Comparison of ENCODE assay signal across 8 cellular contexts in genomic region chr13:40983269-40983668, GRCh38. TPM values are rescaled to one million over a fixed set of nuclear protein-coding genes. Genes with fewer than 3 reads are reported as not detected.
DNase-seq lines count a peak whose midpoint lies in the region; ATAC-seq and TF ChIP-seq lines count a peak whose summit lies in the region.

No MANE protein-coding gene starts in this region.

- H3K9me3 Mint-ChIP-seq in CD8-positive, alpha-beta T cell, result no peaks in the 10 kb centered on the region

- TF ChIP-seq CTCF in CD8-positive, alpha-beta T cell (IDR thresholded peaks at IDR 0.05), result no peak
- TF ChIP-seq CTCF in SU-DHL-6 (IDR thresholded peaks at IDR 0.05; ENCODE audit: insufficient read depth, low read length, poor library complexity, severe bottlenecking) (no peak), parathyroid adenoma (IDR thresholded peaks at IDR 0.05) (no peak), GM10266 (IDR thresholded peaks at IDR 0.05; ENCODE audit: control insufficient read depth, insufficient read depth, low read depth, missing control alignments) (no peak)

- H3K4me1 ChIP-seq in CD8-positive, alpha-beta T cell (ENCODE audit: insufficient read depth, low read length), result peaks cover 45% of the 10 kb centered on the region
- H3K4me1 ChIP-seq in esophagus (ENCODE audit: control insufficient read depth in 2 of 2, insufficient read depth in 2 of 2, low read length in 1 of 2) (no peaks in the 10 kb centered on the region), parathyroid adenoma (peaks cover 8% of the 10 kb centered on the region)

- peaks cover 28% of the 10 kb centered on the region for H3K36me3 Mint-ChIP-seq in CD8-positive, alpha-beta T cell

- peak overlapping the region; percentile 95 for H3K4me3 Mint-ChIP-seq in CD8-positive, alpha-beta T cell

- H3F3A ChIP-seq in SU-DHL-6 (ENCODE audit: insufficient read depth), result peaks cover 73% of the 10 kb centered on the region

- ATAC-seq in CD8-positive, alpha-beta T cell, result no peak

- H3K79me2 ChIP-seq in SU-DHL-6 (ENCODE audit: insufficient read depth, low read length) (peaks cover 100% of the 10 kb centered on the region), parathyroid adenoma (no peaks in the 10 kb centered on the region)

- H4K20me1 ChIP-seq in SU-DHL-6 (ENCODE audit: low read depth, low read length), result peaks cover 34% of the 10 kb centered on the region

- no peaks in the 10 kb centered on the region for H3K9me2 ChIP-seq in SU-DHL-6 (replicated peaks; ENCODE audit: insufficient read depth, low read length)

- H3K27me3 ChIP-seq in CD8-positive, alpha-beta T cell (ENCODE audit: insufficient read depth, low read length), result no peaks in the 10 kb centered on the region
- H3K27me3 ChIP-seq in SU-DHL-6 (ENCODE audit: low read length) (no peaks in the 10 kb centered on the region), esophagus (ENCODE audit: control insufficient read depth in 1 of 2, insufficient read depth in 2 of 2, low read length in 2 of 2) (no peaks in the 10 kb centered on the region), parathyroid adenoma (ENCODE audit: control insufficient read depth, insufficient read depth, low read length) (no peaks in the 10 kb centered on the region)

- H3K27ac Mint-ChIP-seq in CD8-positive, alpha-beta T cell, result peak overlapping the region; percentile 92

- H2AFZ ChIP-seq in SU-DHL-6 (ENCODE audit: low read depth, low read length, severe bottlenecking) (no peak overlapping the region), parathyroid adenoma (no peak overlapping the region)

- H3K27me3 Mint-ChIP-seq in CD8-positive, alpha-beta T cell (ENCODE audit: low read depth), result no peaks in the 10 kb centered on the region

- WGBS in esophagus, 2 donors, result 19 to 23% methylated on average over 2 of the region's 2 CpGs

- H3K4me1 Mint-ChIP-seq in CD8-positive, alpha-beta T cell (ENCODE audit: low read depth), result peaks cover 61% of the 10 kb centered on the region

- DNase-seq in CD8-positive, alpha-beta T cell, result no peak
- no peak for DNase-seq in GM10266 (ENCODE audit: extremely low spot score)
- DNase-seq in posterior cingulate gyrus, result no peak
- DNase-seq in DMS114 treated with DMSO at 0.1 percent for 48 hours (lab: John Stamatoyannopoulos, UW; ENCODE audit: unreplicated experiment), result no peak
- DNase-seq in mucosa of gallbladder (ENCODE audit: low spot score), result no peak

- intact Hi-C loops in CD8-positive, alpha-beta T cell (cut with DNase I, micrococcal nuclease), result loop anchor here (1.0 to 10.0 kb wide), 7 partner anchors 9 to 1292 kb away; partner anchors contain the start of genes NAA16 (in 2 of the 2), AKAP11 (in 1 of the 2), DGKH (in 1 of the 2) and MRPS31 (in 1 of the 2)
- intact Hi-C loops in posterior cingulate gyrus (cut with DNase I), result no loop called here

- H3K9ac ChIP-seq in SU-DHL-6 (ENCODE audit: low read length) (peak overlapping the region; percentile 62), parathyroid adenoma (no peak overlapping the region)

- peak overlapping the region; percentile 36 for H3K4me3 ChIP-seq in CD8-positive, alpha-beta T cell (ENCODE audit: low read depth, low read length)
- H3K4me3 ChIP-seq in SU-DHL-6 (ENCODE audit: insufficient read depth, low read length, poor library complexity, severe bottlenecking) (peak overlapping the region; percentile 75), esophagus (ENCODE audit: low read depth in 1 of 2, low read length in 2 of 2) (no peak overlapping the region), parathyroid adenoma (ENCODE audit: low read depth, low read length) (peak overlapping the region; percentile 20)

- no peaks in the 10 kb centered on the region for H3K36me3 ChIP-seq in CD8-positive, alpha-beta T cell (ENCODE audit: insufficient read depth, low read length)
- peaks cover 38% of the 10 kb centered on the region for H3K36me3 ChIP-seq in SU-DHL-6 (ENCODE audit: low read length)
- no peaks in the 10 kb centered on the region for H3K36me3 ChIP-seq in esophagus (ENCODE audit: control insufficient read depth in 2 of 2, insufficient read depth in 2 of 2, low read length in 1 of 2)
- H3K36me3 ChIP-seq in parathyroid adenoma (ENCODE audit: control insufficient read depth, insufficient read depth, low read length), result no peaks in the 10 kb centered on the region

- H3K4me2 ChIP-seq in SU-DHL-6 (ENCODE audit: low read depth, low read length, poor library complexity, severe bottlenecking) (peak overlapping the region; percentile 99), parathyroid adenoma (ENCODE audit: low read length) (peak overlapping the region; percentile 57)

- CTCF ChIA-PET in CD8-positive, alpha-beta T cell (lab: Charles Lee), result no interaction called here

- H3K9me3 ChIP-seq in CD8-positive, alpha-beta T cell (ENCODE audit: low read length), result no peaks in the 10 kb centered on the region
- no peaks in the 10 kb centered on the region for H3K9me3 ChIP-seq in SU-DHL-6 (ENCODE audit: insufficient read depth, low read length)
- no peaks in the 10 kb centered on the region for H3K9me3 ChIP-seq in esophagus (ENCODE audit: control insufficient read depth in 2 of 2, insufficient read depth in 1 of 2, low read depth in 1 of 2, low read length in 1 of 2)
- H3K9me3 ChIP-seq in parathyroid adenoma (ENCODE audit: control insufficient read depth, low read length), result no peaks in the 10 kb centered on the region

- H3K27ac ChIP-seq in CD8-positive, alpha-beta T cell (ENCODE audit: low read depth, low read length), result peak overlapping the region; percentile 76
- H3K27ac ChIP-seq in SU-DHL-6 (ENCODE audit: low read depth, low read length) (peak overlapping the region; percentile 94), esophagus (ENCODE audit: low read depth in 2 of 2, low read length in 1 of 2) (peak overlapping the region; percentile 4 to 62), parathyroid adenoma (peak overlapping the region; percentile 80)

- POLR2A ChIA-PET in CD8-positive, alpha-beta T cell (lab: Charles Lee), result interaction anchor here (0.5 kb wide), 1 partner anchor 29 kb away, joined by 3 read pairs; no protein-coding TSS in a partner anchor

RNA-seq across cellular contexts. Expression of gene ELF1, which starts 35.8 kb away (rescaled TPM):
- 100 to 1,000 TPM; 308 to 313 TPM for total RNA-seq in CD8-positive, alpha-beta T cell
- 10 to 100 TPM; 12.1 to 34.0 TPM for polyA plus RNA-seq in esophagus
- 121 TPM for total RNA-seq in mucosa of gallbladder

Comparison
In these comparisons a context has a peak if more than half of its experiments do, and no peak if none do; other contexts are left out.
1. H3K27ac ChIP-seq: peak in every context shown above with its lines; median percentile 94 in SU-DHL-6; 80 in parathyroid adenoma; 76 in CD8-positive, alpha-beta T cell; 33 in esophagus.
2. H3K4me3 ChIP-seq: peak in CD8-positive, alpha-beta T cell (single experiment), SU-DHL-6 (single experiment) and parathyroid adenoma (single experiment); none in esophagus (0 of 2).